ENCODE assay signal across 11 cellular contexts in the genomic region with DNA sequence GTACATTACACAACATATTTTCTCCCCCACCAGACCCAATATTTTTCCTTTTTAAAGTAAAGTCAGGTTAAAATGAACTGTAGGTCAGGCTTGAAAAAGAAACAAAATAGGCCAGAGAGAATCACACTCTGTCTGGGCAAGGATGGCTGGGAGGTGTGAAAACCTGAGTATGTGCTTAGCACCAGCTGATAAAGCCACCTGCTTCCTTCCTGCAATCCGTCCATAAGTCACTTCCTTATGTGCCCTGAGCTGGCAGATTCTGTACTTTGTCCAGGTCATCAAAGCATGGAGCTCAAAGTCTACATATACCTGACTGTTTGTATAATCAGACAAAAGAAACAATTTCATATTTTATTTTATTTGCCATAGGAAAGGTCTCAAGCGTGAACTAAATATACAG. TPM values are rescaled to one million over a fixed set of nuclear protein-coding genes. Genes with fewer than 3 reads are reported as not detected.
DNase-seq lines count a peak whose midpoint lies in the region; ATAC-seq and TF ChIP-seq lines count a peak whose summit lies in the region.
"Had no signal": no experiment of that assay in that cellular context is flagged by ENCODE, and none has a peak within 500 bp of the region (broad histone marks: within the 10 kb centered on the region; RNA-seq: fewer than 3 reads in every experiment).

No MANE protein-coding gene starts in this region.

- no peaks in the 10 kb centered on the region for H3K36me3 Mint-ChIP-seq in neural progenitor cell

- peaks cover 3% of the 10 kb centered on the region for H3K4me1 Mint-ChIP-seq in neural progenitor cell

- H3K27me3 ChIP-seq in left ventricle myocardium inferior (ENCODE audit: low read depth) = no peaks in the 10 kb centered on the region
- no peaks in the 10 kb centered on the region for H3K27me3 ChIP-seq in neural progenitor cell
- no peaks in the 10 kb centered on the region for H3K27me3 ChIP-seq in A673 (replicated peaks; ENCODE audit: insufficient read depth, low read depth, low read length, poor library complexity)

- H3F3A ChIP-seq in neural progenitor cell (ENCODE audit: low read depth) = no peaks in the 10 kb centered on the region

- no peak overlapping the region for H3K4me3 Mint-ChIP-seq in neural progenitor cell

- intact Hi-C loops in left ventricle myocardium inferior (cut with micrococcal nuclease) (no loop called here), left ventricle myocardium superior (cut with micrococcal nuclease) (no loop called here), A673 (cut with micrococcal nuclease; ENCODE audit: unreplicated experiment) (no loop called here)

- H3K79me2 ChIP-seq in neural progenitor cell (ENCODE audit: low read depth) = no peaks in the 10 kb centered on the region

- TF ChIP-seq CTCF in left ventricle myocardium inferior (IDR thresholded peaks at IDR 0.05; ENCODE audit: borderline replicate concordance) = no peak
- no peak for TF ChIP-seq CTCF in neural progenitor cell (IDR thresholded peaks at IDR 0.05)
- no peak for TF ChIP-seq CTCF in A673 (conservative IDR thresholded peaks at IDR 0.05; ENCODE audit: low read depth, low read length)

- H3K9me3 ChIP-seq in left ventricle myocardium inferior (replicated peaks) (peaks cover 6% of the 10 kb centered on the region), neural progenitor cell (ENCODE audit: low read depth) (no peaks in the 10 kb centered on the region), A673 (ENCODE audit: low read depth, low read length, poor library complexity, severe bottlenecking) (no peaks in the 10 kb centered on the region)

- DNase-seq in left ventricle myocardium inferior = no peak
- no peak for DNase-seq in left ventricle myocardium superior
- peak; percentile 37 for DNase-seq in NCI-H82 (lab: John Stamatoyannopoulos, UW)
- DNase-seq in epithelial cell of prostate (ENCODE audit: low read depth, low spot score) = no peak
- no peak for DNase-seq in cortex of kidney (lab: John Stamatoyannopoulos, UW)
- DNase-seq in neural progenitor cell (ENCODE audit: low spot score) = no peak
- no peak for DNase-seq in A673 (ENCODE audit: low spot score)
- DNase-seq: caudate nucleus, right cardiac atrium had no signal

- H2AFZ ChIP-seq in neural progenitor cell (replicated peaks) = no peak overlapping the region

- BruUV-seq in A673 (replicated peaks; lab: Mats Ljungman, UMichigan) = no TSS peak

- 75% methylated on average over 2 of the region's 2 CpGs for WGBS in urinary bladder

- H3K27me3 Mint-ChIP-seq in neural progenitor cell (ENCODE audit: insufficient read depth, low read depth) = no peaks in the 10 kb centered on the region

- peak overlapping the region; percentile 86 for H3K27ac ChIP-seq in left ventricle myocardium inferior (replicated peaks)
- H3K27ac ChIP-seq in epithelial cell of prostate = peak overlapping the region; percentile 7
- peak overlapping the region; percentile 38 for H3K27ac ChIP-seq in urinary bladder (ENCODE audit: low read depth)
- no peak overlapping the region for H3K27ac ChIP-seq in neural progenitor cell
- H3K27ac ChIP-seq in A673 (ENCODE audit: low read depth, low read length, poor library complexity, severe bottlenecking) = no peak overlapping the region

- H3K9ac ChIP-seq in neural progenitor cell = no peak overlapping the region

- H4K20me1 ChIP-seq in neural progenitor cell (ENCODE audit: low read depth) = no peaks in the 10 kb centered on the region

- H3K4me2 ChIP-seq in neural progenitor cell = no peak overlapping the region

- peaks cover 17% of the 10 kb centered on the region for H3K36me3 ChIP-seq in left ventricle myocardium inferior
- H3K36me3 ChIP-seq in urinary bladder (ENCODE audit: insufficient read depth) = peaks cover 2% of the 10 kb centered on the region
- peaks cover 4% of the 10 kb centered on the region for H3K36me3 ChIP-seq in neural progenitor cell
- no peaks in the 10 kb centered on the region for H3K36me3 ChIP-seq in A673 (ENCODE audit: insufficient read depth, low read length, poor library complexity, severe bottlenecking)

- H3K27ac Mint-ChIP-seq in neural progenitor cell = no peak overlapping the region

- ATAC-seq in left ventricle myocardium superior = no peak
- ATAC-seq: Panc1 had no signal

- H3K9me3 Mint-ChIP-seq in neural progenitor cell = no peaks in the 10 kb centered on the region

- POLR2A ChIA-PET in A673 (lab: Charles Lee; ENCODE audit: low non-redundant PET) = no interaction called here

- peaks cover 37% of the 10 kb centered on the region for H3K4me1 ChIP-seq in left ventricle myocardium inferior
- no peaks in the 10 kb centered on the region for H3K4me1 ChIP-seq in urinary bladder (ENCODE audit: insufficient read depth)
- H3K4me1 ChIP-seq in neural progenitor cell = no peaks in the 10 kb centered on the region
- peaks cover 4% of the 10 kb centered on the region for H3K4me1 ChIP-seq in A673 (ENCODE audit: insufficient read depth, low read length, poor library complexity, severe bottlenecking)

- no peak overlapping the region for H3K4me3 ChIP-seq in left ventricle myocardium inferior
- no peak overlapping the region for H3K4me3 ChIP-seq in urinary bladder (ENCODE audit: low read depth, low read length)
- H3K4me3 ChIP-seq in neural progenitor cell = no peak overlapping the region
- no peak overlapping the region for H3K4me3 ChIP-seq in A673 (ENCODE audit: low read depth, low read length, poor library complexity, severe bottlenecking)

- CTCF ChIA-PET in A673 (lab: Charles Lee) = no interaction called here

RNA-seq across cellular contexts. Expression of a gene that starts 37.7 kb away (rescaled TPM):
- total RNA-seq in left ventricle myocardium inferior (42.4 TPM), left ventricle myocardium superior (48.9 TPM), urinary bladder (149 TPM), neural progenitor cell (ENCODE audit: low replicate concordance) (28.3 and 28.8 TPM in 2 replicates), A673 (2021) (7.0 and 8.0 TPM in 2 replicates)
- 133 TPM for polyA plus RNA-seq in urinary bladder

Comparison
In these comparisons a context has a peak if more than half of its experiments do, and no peak if none do; other contexts are left out.
1. H3K27ac ChIP-seq: peak in left ventricle myocardium inferior (single experiment), epithelial cell of prostate (single experiment) and urinary bladder (single experiment); none in neural progenitor cell (single experiment) and A673 (single experiment).